ENCODE assay signal across 10 cellular contexts in the genomic region with DNA sequence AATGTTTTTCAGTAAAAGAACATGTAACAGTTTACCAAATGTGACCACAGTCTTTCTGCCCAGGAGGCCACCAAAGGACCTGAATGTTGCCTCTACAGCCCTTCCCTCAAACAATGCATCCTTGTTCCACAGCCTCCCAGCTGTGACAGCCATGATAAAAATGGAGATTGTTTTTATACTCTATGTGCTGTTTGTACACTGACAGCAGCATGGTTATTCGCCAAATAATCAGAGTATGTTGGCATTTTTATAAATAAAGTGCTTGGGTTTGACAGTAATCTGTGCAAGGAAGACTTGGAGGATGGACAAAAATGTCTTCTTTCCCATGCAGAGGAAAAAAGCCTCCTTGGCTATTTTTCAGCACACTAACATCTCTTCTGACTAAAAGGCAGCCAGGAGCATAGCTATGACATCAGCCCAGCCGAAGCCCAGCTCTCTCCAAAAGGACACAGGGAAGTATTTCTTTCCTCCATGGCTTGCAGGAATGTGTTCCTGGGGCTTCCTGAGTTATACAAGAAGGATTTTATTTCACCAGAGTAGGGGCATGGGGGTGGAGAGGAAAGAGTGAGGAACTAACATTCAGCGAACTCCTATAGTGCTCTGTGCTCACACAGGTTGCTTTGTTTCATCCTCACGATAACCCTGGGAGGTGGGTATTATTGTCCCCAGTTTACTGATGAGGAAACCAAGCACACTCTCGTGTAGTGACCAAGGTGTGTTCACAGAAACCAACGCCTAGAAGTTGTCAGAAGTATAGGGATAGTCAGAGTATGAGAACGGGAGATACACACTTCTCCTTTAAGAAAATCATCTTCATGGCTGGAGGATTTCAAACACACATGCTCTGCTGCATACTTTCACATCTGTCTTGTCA.
DNase-seq lines count a peak whose midpoint lies in the region; ATAC-seq and TF ChIP-seq lines count a peak whose summit lies in the region.
"Had no signal": no experiment of that assay in that cellular context is flagged by ENCODE, and none has a peak within 500 bp of the region (broad histone marks: within the 10 kb centered on the region; RNA-seq: fewer than 3 reads in every experiment).

No MANE protein-coding gene starts in this region.

- peak overlapping the region; percentile 51 for H3K4me2 ChIP-seq in OCI-LY3 (ENCODE audit: low read length)

- DNase-seq in lower lobe of right lung (no peak), spleen (no peak), NCI-H748 treated with DMSO at 0.1 percent for 48 hours (lab: John Stamatoyannopoulos, UW) (no peak)
- DNase-seq in effector CD8-positive, alpha-beta T cell (lab: John Stamatoyannopoulos, UW): no peak
- DNase-seq: NCI-H1092; stimulated activated CD4-positive, alpha-beta T cell treated with anti-CD3 and anti-CD28 coated beads, Interleukin-4, amount 100 ng/mL, for 4 hours had no signal

- ATAC-seq in lower lobe of right lung (peak; percentile 52 to 61), HG02885 (IDR thresholded peaks at IDR 0.05; ENCODE audit: poor library complexity, unreplicated experiment) (no peak)

- H3K9me3 ChIP-seq in OCI-LY3 (ENCODE audit: insufficient read depth, low read length): no peaks in the 10 kb centered on the region
- no peaks in the 10 kb centered on the region for H3K9me3 ChIP-seq in esophagus (ENCODE audit: control insufficient read depth in 2 of 2, insufficient read depth in 1 of 2, low read depth in 1 of 2, low read length in 1 of 2)
- H3K9me3 ChIP-seq in lower lobe of right lung: no peaks in the 10 kb centered on the region
- H3K9me3 ChIP-seq in subcutaneous abdominal adipose tissue (ENCODE audit: control insufficient read depth in 5 of 5, low read length in 5 of 5): no peaks in the 10 kb centered on the region
- H3K9me3 ChIP-seq in spleen: no peaks in the 10 kb centered on the region

- H3K79me2 ChIP-seq in OCI-LY3 (ENCODE audit: low read length): no peaks in the 10 kb centered on the region

- no peak overlapping the region for H2AFZ ChIP-seq in OCI-LY3 (ENCODE audit: low read depth, low read length)

- no peak for TF ChIP-seq POLR2A in spleen (IDR thresholded peaks at IDR 0.05)

- 0 out of 2 replicates have a peak, but pooled peaks cover 4% of the 10 kb centered on the region for H3K4me1 ChIP-seq in OCI-LY3 (ENCODE audit: low read length)
- peaks cover 0 to 2% of the 10 kb centered on the region in 2 donors for H3K4me1 ChIP-seq in esophagus (ENCODE audit: control insufficient read depth in 2 of 2, insufficient read depth in 2 of 2, low read length in 1 of 2)
- peaks cover 21% of the 10 kb centered on the region for H3K4me1 ChIP-seq in lower lobe of right lung
- H3K4me1 ChIP-seq in subcutaneous abdominal adipose tissue (ENCODE audit: control insufficient read depth in 5 of 5, insufficient read depth in 5 of 5, low read length in 5 of 5): peaks cover 2 to 30% (median 18%) of the 10 kb centered on the region in 5 donors
- H3K4me1 ChIP-seq in spleen: peaks cover 0 to 14% (median 3%) of the 10 kb centered on the region in 6 donors

- TF ChIP-seq CTCF in OCI-LY3 (IDR thresholded peaks at IDR 0.05; ENCODE audit: low read depth, low read length) (no peak), lower lobe of right lung (IDR thresholded peaks at IDR 0.05) (no peak), spleen (IDR thresholded peaks at IDR 0.05 in 8 of 11, conservative IDR thresholded peaks at IDR 0.05 in 3 of 11) (no peak)

- intact Hi-C loops in lower lobe of right lung (cut with DNase I): no loop called here
- intact Hi-C loops in spleen (cut with DNase I; ENCODE audit: low total_unique reads): no loop called here

- H3K27ac ChIP-seq in OCI-LY3 (ENCODE audit: low read length): no peak overlapping the region
- H3K27ac ChIP-seq in esophagus (ENCODE audit: low read depth in 2 of 2, low read length in 1 of 2): peak overlapping the region; percentile 88 to 90
- H3K27ac ChIP-seq in lower lobe of right lung: peak overlapping the region; percentile 15
- H3K27ac ChIP-seq in subcutaneous abdominal adipose tissue (ENCODE audit: low read depth, low read length): no peak overlapping the region
- H3K27ac ChIP-seq in spleen: peak overlapping the region in 4 of 8 donors; percentile 2 to 31 (median 17)

- H3K4me3 ChIP-seq in OCI-LY3 (ENCODE audit: low read length): 0 out of 2 replicates have a peak overlapping the region, but pooled peaks have one; percentile 2
- peak overlapping the region; percentile 27 to 41 for H3K4me3 ChIP-seq in esophagus (ENCODE audit: low read depth in 1 of 2, low read length in 2 of 2)
- H3K4me3 ChIP-seq in lower lobe of right lung: peak overlapping the region; percentile 4
- peak overlapping the region in 4 of 5 donors; percentile 3 to 19 (median 10) for H3K4me3 ChIP-seq in subcutaneous abdominal adipose tissue (ENCODE audit: low read depth in 1 of 5, low read length in 5 of 5)
- H3K4me3 ChIP-seq in spleen: peak overlapping the region in 2 of 8 donors; percentile 19 to 33

- no peaks in the 10 kb centered on the region for H3K36me3 ChIP-seq in OCI-LY3 (replicated peaks; ENCODE audit: low read depth, low read length)
- no peaks in the 10 kb centered on the region for H3K36me3 ChIP-seq in esophagus (ENCODE audit: control insufficient read depth in 2 of 2, insufficient read depth in 2 of 2, low read length in 1 of 2)
- no peaks in the 10 kb centered on the region for H3K36me3 ChIP-seq in lower lobe of right lung
- H3K36me3 ChIP-seq in subcutaneous abdominal adipose tissue (ENCODE audit: control insufficient read depth in 5 of 5, insufficient read depth in 5 of 5, low read length in 5 of 5): no peaks in the 10 kb centered on the region
- no peaks in the 10 kb centered on the region for H3K36me3 ChIP-seq in spleen

- no peaks in the 10 kb centered on the region for H4K20me1 ChIP-seq in OCI-LY3 (ENCODE audit: insufficient read depth, low read length)

- WGBS in esophagus, 2 donors: 24 to 45% methylated on average over 7 of the region's 7 CpGs
- 30 to 51% (median 37%) methylated on average over 7 of the region's 7 CpGs for WGBS in spleen, 5 donors

- H3K27me3 ChIP-seq in OCI-LY3 (ENCODE audit: low read depth, low read length): no peaks in the 10 kb centered on the region; the same call in 1 of the 2 replicates
- H3K27me3 ChIP-seq in esophagus (ENCODE audit: control insufficient read depth in 1 of 2, insufficient read depth in 2 of 2, low read length in 2 of 2): no peaks in the 10 kb centered on the region
- no peaks in the 10 kb centered on the region for H3K27me3 ChIP-seq in lower lobe of right lung (ENCODE audit: low read depth)
- H3K27me3 ChIP-seq in subcutaneous abdominal adipose tissue (ENCODE audit: control insufficient read depth in 5 of 5, insufficient read depth in 4 of 5, low read length in 5 of 5): no peaks in the 10 kb centered on the region
- H3K27me3 ChIP-seq in spleen (replicated peaks in 1 of 7): no peaks in the 10 kb centered on the region

- no peak overlapping the region for H3K9ac ChIP-seq in OCI-LY3 (ENCODE audit: low read length)
- no peak overlapping the region for H3K9ac ChIP-seq in subcutaneous abdominal adipose tissue (ENCODE audit: low read length in 5 of 5)

Comparison
In these comparisons a context has a peak if more than half of its experiments do, and no peak if none do; other contexts are left out.
1. H3K27ac ChIP-seq: peak in esophagus (2 of 2) and lower lobe of right lung (single experiment); none in OCI-LY3 (single experiment) and subcutaneous abdominal adipose tissue (single experiment).